8 cellular contexts compared by ENCODE assay signal in the genomic region with DNA sequence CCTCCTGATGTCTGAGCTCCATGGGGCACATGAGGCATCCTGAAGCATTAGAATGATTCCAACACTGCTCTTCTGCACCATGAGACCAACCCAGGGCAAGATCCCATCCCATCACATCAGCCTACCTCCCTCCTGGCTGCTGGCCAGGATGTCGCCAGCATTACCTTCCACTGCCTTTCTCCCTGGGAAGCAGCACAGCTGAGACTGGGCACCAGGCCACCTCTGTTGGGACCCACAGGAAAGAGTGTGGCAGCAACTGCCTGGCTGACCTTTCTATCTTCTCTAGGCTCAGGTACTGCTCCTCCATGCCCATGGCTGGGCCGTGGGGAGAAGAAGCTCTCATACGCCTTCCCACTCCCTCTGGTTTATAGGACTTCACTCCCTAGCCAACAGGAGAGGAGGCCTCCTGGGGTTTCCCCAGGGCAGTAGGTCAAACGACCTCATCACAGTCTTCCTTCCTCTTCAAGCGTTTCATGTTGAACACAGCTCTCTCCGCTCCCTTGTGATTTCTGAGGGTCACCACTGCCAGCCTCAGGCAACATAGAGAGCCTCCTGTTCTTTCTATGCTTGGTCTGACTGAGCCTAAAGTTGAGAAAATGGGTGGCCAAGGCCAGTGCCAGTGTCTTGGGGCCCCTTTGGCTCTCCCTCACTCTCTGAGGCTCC. TPM values are rescaled to one million over a fixed set of nuclear protein-coding genes. Genes with fewer than 3 reads are reported as not detected.
DNase-seq lines count a peak whose midpoint lies in the region; ATAC-seq and TF ChIP-seq lines count a peak whose summit lies in the region.

No MANE protein-coding gene starts in this region.

- ATAC-seq in activated CD8-positive, alpha-beta T cell treated with anti-CD3 and anti-CD28 coated beads for 36 hours, result peak; percentile 32
- ATAC-seq in activated CD8-positive, alpha-beta T cell treated with anti-CD3 and anti-CD28 coated beads, Interleukin-2, amount 10 ng/mL, durations not matched to agents 7 days and 5 days, result no peak
- ATAC-seq in HG02642 (IDR thresholded peaks at IDR 0.05; ENCODE audit: poor library complexity, unreplicated experiment), result peak; percentile 56
- ATAC-seq in T-cell (replicated peaks in 1 of 4), result no peak
- ATAC-seq in stimulated activated naive CD8-positive, alpha-beta T cell treated with anti-CD3 and anti-CD28 coated beads, Interleukin-15, Interleukin-2, amounts not matched to agents 100 U/mL and 50 U/mL, for 24 hours, result peak; percentile 26
- ATAC-seq in GM18868 (IDR thresholded peaks at IDR 0.05; ENCODE audit: unreplicated experiment), result no peak

- no peak for DNase-seq in activated CD8-positive, alpha-beta T cell treated with anti-CD3 and anti-CD28 coated beads for 36 hours
- no peak for DNase-seq in activated CD8-positive, alpha-beta T cell treated with anti-CD3 and anti-CD28 coated beads, Interleukin-2, amount 10 ng/mL, durations not matched to agents 7 days and 5 days
- DNase-seq in T-cell (no peak), KBM-7 (no peak)
- no peak for DNase-seq in stimulated activated naive CD8-positive, alpha-beta T cell treated with anti-CD3 and anti-CD28 coated beads, Interleukin-15, Interleukin-2, amounts not matched to agents 100 U/mL and 50 U/mL, for 24 hours
- no peak for DNase-seq in T-helper 2 cell treated with Interferon-gamma antibody and Interleukin-4, amounts not matched to agents 5 μg/mL and 100 μg/mL, for 36 hours (ENCODE audit: low spot score)

- in situ Hi-C loops in KBM-7 (cut with MboI; ENCODE audit: low pct_unique_long_range_greater_than_20kb, low sequenced_read_pairs), result loop anchor here (10.0 kb wide), 1 partner anchor 89 kb away; no protein-coding TSS in a partner anchor

- H3K27ac Mint-ChIP-seq in activated CD8-positive, alpha-beta T cell treated with anti-CD3 and anti-CD28 coated beads for 36 hours, result peak overlapping the region; percentile 79
- no peak overlapping the region for H3K27ac Mint-ChIP-seq in activated CD8-positive, alpha-beta T cell treated with anti-CD3 and anti-CD28 coated beads, Interleukin-2, amount 10 ng/mL, durations not matched to agents 7 days and 5 days
- peak overlapping the region; percentile 61 to 79 for H3K27ac Mint-ChIP-seq in T-cell
- no peak overlapping the region for H3K27ac Mint-ChIP-seq in T-helper 2 cell treated with Interferon-gamma antibody and Interleukin-4, amounts not matched to agents 5 μg/mL and 100 μg/mL, for 36 hours

- no peak overlapping the region for H3K4me3 Mint-ChIP-seq in activated CD8-positive, alpha-beta T cell treated with anti-CD3 and anti-CD28 coated beads for 36 hours
- no peak overlapping the region for H3K4me3 Mint-ChIP-seq in activated CD8-positive, alpha-beta T cell treated with anti-CD3 and anti-CD28 coated beads, Interleukin-2, amount 10 ng/mL, durations not matched to agents 7 days and 5 days
- H3K4me3 Mint-ChIP-seq in T-cell, result no peak overlapping the region
- H3K4me3 Mint-ChIP-seq in T-helper 2 cell treated with Interferon-gamma antibody and Interleukin-4, amounts not matched to agents 5 μg/mL and 100 μg/mL, for 36 hours, result no peak overlapping the region

- no peaks in the 10 kb centered on the region for H3K27me3 Mint-ChIP-seq in activated CD8-positive, alpha-beta T cell treated with anti-CD3 and anti-CD28 coated beads for 36 hours
- H3K27me3 Mint-ChIP-seq in activated CD8-positive, alpha-beta T cell treated with anti-CD3 and anti-CD28 coated beads, Interleukin-2, amount 10 ng/mL, durations not matched to agents 7 days and 5 days (ENCODE audit: low read depth), result no peaks in the 10 kb centered on the region
- H3K27me3 Mint-ChIP-seq in T-cell, result no peaks in the 10 kb centered on the region
- no peaks in the 10 kb centered on the region for H3K27me3 Mint-ChIP-seq in T-helper 2 cell treated with Interferon-gamma antibody and Interleukin-4, amounts not matched to agents 5 μg/mL and 100 μg/mL, for 36 hours (ENCODE audit: low read depth)

- peaks cover 14% of the 10 kb centered on the region for H3K4me1 Mint-ChIP-seq in activated CD8-positive, alpha-beta T cell treated with anti-CD3 and anti-CD28 coated beads for 36 hours (ENCODE audit: low read depth)
- H3K4me1 Mint-ChIP-seq in activated CD8-positive, alpha-beta T cell treated with anti-CD3 and anti-CD28 coated beads, Interleukin-2, amount 10 ng/mL, durations not matched to agents 7 days and 5 days (ENCODE audit: low read depth), result peaks cover 11% of the 10 kb centered on the region
- peaks cover 0 to 15% (median 0%) of the 10 kb centered on the region in 3 donors for H3K4me1 Mint-ChIP-seq in T-cell
- H3K4me1 Mint-ChIP-seq in T-helper 2 cell treated with Interferon-gamma antibody and Interleukin-4, amounts not matched to agents 5 μg/mL and 100 μg/mL, for 36 hours (ENCODE audit: low read depth), result peaks cover 7% of the 10 kb centered on the region

- no peak for TF ChIP-seq CTCF in activated CD8-positive, alpha-beta T cell treated with anti-CD3 and anti-CD28 coated beads for 36 hours (IDR thresholded peaks at IDR 0.05)

- no peaks in the 10 kb centered on the region for H3K9me3 Mint-ChIP-seq in activated CD8-positive, alpha-beta T cell treated with anti-CD3 and anti-CD28 coated beads for 36 hours
- no peaks in the 10 kb centered on the region for H3K9me3 Mint-ChIP-seq in activated CD8-positive, alpha-beta T cell treated with anti-CD3 and anti-CD28 coated beads, Interleukin-2, amount 10 ng/mL, durations not matched to agents 7 days and 5 days (ENCODE audit: insufficient read depth)
- no peaks in the 10 kb centered on the region for H3K9me3 Mint-ChIP-seq in T-cell
- no peaks in the 10 kb centered on the region for H3K9me3 Mint-ChIP-seq in T-helper 2 cell treated with Interferon-gamma antibody and Interleukin-4, amounts not matched to agents 5 μg/mL and 100 μg/mL, for 36 hours

- intact Hi-C loops in activated CD8-positive, alpha-beta T cell treated with anti-CD3 and anti-CD28 coated beads for 36 hours (cut with micrococcal nuclease), result no loop called here

- H3K36me3 Mint-ChIP-seq in activated CD8-positive, alpha-beta T cell treated with anti-CD3 and anti-CD28 coated beads for 36 hours (ENCODE audit: low read depth), result peaks cover 8% of the 10 kb centered on the region
- peaks cover 56% of the 10 kb centered on the region for H3K36me3 Mint-ChIP-seq in activated CD8-positive, alpha-beta T cell treated with anti-CD3 and anti-CD28 coated beads, Interleukin-2, amount 10 ng/mL, durations not matched to agents 7 days and 5 days (ENCODE audit: low read depth)
- peaks cover 36% of the 10 kb centered on the region for H3K36me3 Mint-ChIP-seq in T-cell
- peaks cover 49% of the 10 kb centered on the region for H3K36me3 Mint-ChIP-seq in T-helper 2 cell treated with Interferon-gamma antibody and Interleukin-4, amounts not matched to agents 5 μg/mL and 100 μg/mL, for 36 hours (ENCODE audit: low read depth)

- POLR2A ChIA-PET in activated CD8-positive, alpha-beta T cell treated with anti-CD3 and anti-CD28 coated beads for 36 hours (lab: Charles Lee), result interaction anchor here (0.7 to 2.1 kb wide), 6 partner anchors 11 to 96 kb away, joined by 3 to 7 read pairs (median 5); a partner anchor contains a TSS
- POLR2A ChIA-PET in activated CD8-positive, alpha-beta T cell treated with anti-CD3 and anti-CD28 coated beads, Interleukin-2, amount 10 ng/mL, durations not matched to agents 7 days and 5 days (lab: Charles Lee), result interaction anchor here (0.6 to 1.2 kb wide), 3 partner anchors 11 to 67 kb away, joined by 3 to 8 read pairs (median 4); a partner anchor contains a TSS
- POLR2A ChIA-PET in T-cell (lab: Charles Lee), result no interaction called here

- CTCF ChIA-PET in activated CD8-positive, alpha-beta T cell treated with anti-CD3 and anti-CD28 coated beads for 36 hours (lab: Charles Lee), result interaction anchor here (0.6 to 3.4 kb wide), 10 partner anchors 9 to 168 kb away, joined by 3 to 41 read pairs (median 8); no protein-coding TSS in a partner anchor
- CTCF ChIA-PET in activated CD8-positive, alpha-beta T cell treated with anti-CD3 and anti-CD28 coated beads, Interleukin-2, amount 10 ng/mL, durations not matched to agents 7 days and 5 days (lab: Charles Lee), result interaction anchor here (0.6 to 2.2 kb wide), 11 partner anchors 9 to 168 kb away, joined by 3 to 13 read pairs (median 5); a partner anchor contains a TSS
- CTCF ChIA-PET in T-cell (lab: Charles Lee), result interaction anchor here in 1 of 2 donors (0.6 kb wide), 1 partner anchor 168 kb away, joined by 3 read pairs; no protein-coding TSS in a partner anchor

RNA-seq across cellular contexts. Expression of a gene that starts 11.1 kb away (rescaled TPM):
- 100 to 1,000 TPM; 215 to 218 TPM for total RNA-seq in activated CD8-positive, alpha-beta T cell treated with anti-CD3 and anti-CD28 coated beads for 36 hours
- total RNA-seq in activated CD8-positive, alpha-beta T cell treated with anti-CD3 and anti-CD28 coated beads, Interleukin-2, amount 10 ng/mL, durations not matched to agents 7 days and 5 days, result 100 to 1,000 TPM; 192 to 195 TPM
- 100 to 1,000 TPM; 174 to 224 (median 204) TPM for total RNA-seq in T-cell

RNA-seq across cellular contexts. Expression of a gene that starts 26.0 kb away (rescaled TPM):
- 10 to 100 TPM; 14.3 to 14.9 TPM for total RNA-seq in activated CD8-positive, alpha-beta T cell treated with anti-CD3 and anti-CD28 coated beads for 36 hours
- 10 to 100 TPM; 68.3 to 70.1 TPM for total RNA-seq in activated CD8-positive, alpha-beta T cell treated with anti-CD3 and anti-CD28 coated beads, Interleukin-2, amount 10 ng/mL, durations not matched to agents 7 days and 5 days
- total RNA-seq in T-cell, result 10 to 100 TPM; 60.7 to 84.7 (median 81.4) TPM

Comparison
In these comparisons a context has a peak if more than half of its experiments do, and no peak if none do; other contexts are left out.
1. ATAC-seq: peak in activated CD8-positive, alpha-beta T cell treated with anti-CD3 and anti-CD28 coated beads for 36 hours (single experiment), HG02642 (single experiment) and stimulated activated naive CD8-positive, alpha-beta T cell treated with anti-CD3 and anti-CD28 coated beads, Interleukin-15, Interleukin-2, amounts not matched to agents 100 U/mL and 50 U/mL, for 24 hours (single experiment); none in activated CD8-positive, alpha-beta T cell treated with anti-CD3 and anti-CD28 coated beads, Interleukin-2, amount 10 ng/mL, durations not matched to agents 7 days and 5 days (single experiment), T-cell (0 of 4) and GM18868 (single experiment).
2. H3K27ac Mint-ChIP-seq: peak in activated CD8-positive, alpha-beta T cell treated with anti-CD3 and anti-CD28 coated beads for 36 hours (single experiment) and T-cell (2 of 2); none in activated CD8-positive, alpha-beta T cell treated with anti-CD3 and anti-CD28 coated beads, Interleukin-2, amount 10 ng/mL, durations not matched to agents 7 days and 5 days (single experiment) and T-helper 2 cell treated with Interferon-gamma antibody and Interleukin-4, amounts not matched to agents 5 μg/mL and 100 μg/mL, for 36 hours (single experiment).
3. POLR2A ChIA-PET loops: an anchor here in activated CD8-positive, alpha-beta T cell treated with anti-CD3 and anti-CD28 coated beads for 36 hours (0.7 to 2.1 kb wide) and activated CD8-positive, alpha-beta T cell treated with anti-CD3 and anti-CD28 coated beads, Interleukin-2, amount 10 ng/mL, durations not matched to agents 7 days and 5 days (0.6 to 1.2 kb wide); none called in T-cell.